In the genomic region with DNA sequence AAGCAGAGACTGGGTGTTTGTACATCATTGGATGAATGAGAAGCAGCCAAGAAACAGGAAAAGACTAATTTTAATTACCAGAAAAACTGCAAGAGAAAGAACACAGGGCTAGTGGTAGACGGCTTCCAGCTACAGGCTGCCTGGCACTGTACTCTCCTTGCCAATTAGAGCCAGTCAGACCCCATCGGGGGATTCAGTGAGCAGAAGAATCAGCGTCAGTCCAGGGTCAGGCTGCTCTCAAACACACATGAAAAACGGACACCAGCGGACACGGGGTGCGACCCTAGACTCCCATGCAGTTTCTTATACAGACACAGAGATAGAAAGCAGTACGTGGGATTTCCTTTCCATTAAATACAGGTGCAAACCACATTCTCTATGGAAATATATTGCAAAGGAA, we compare ENCODE assay signal across 27 cellular contexts. TPM values are rescaled to one million over a fixed set of nuclear protein-coding genes. Genes with fewer than 3 reads are reported as not detected.
DNase-seq lines count a peak whose midpoint lies in the region; ATAC-seq and TF ChIP-seq lines count a peak whose summit lies in the region.
"Had no signal": no experiment of that assay in that cellular context is flagged by ENCODE, and none has a peak within 500 bp of the region (broad histone marks: within the 10 kb centered on the region; RNA-seq: fewer than 3 reads in every experiment).

No MANE protein-coding gene starts in this region.

- H3K9ac ChIP-seq in PC-3 (ENCODE audit: low read length), result no peak overlapping the region

- peaks cover 85% of the 10 kb centered on the region for H3K27me3 ChIP-seq in PC-3 (ENCODE audit: low read length)
- H3K27me3 ChIP-seq in hepatocyte, result peaks cover 25% of the 10 kb centered on the region
- H3K27me3 ChIP-seq in thyroid gland, result no peaks in the 10 kb centered on the region
- H3K27me3 ChIP-seq in prostate gland (replicated peaks; ENCODE audit: insufficient read depth), result no peaks in the 10 kb centered on the region
- H3K27me3 ChIP-seq: cardiac muscle cell had no signal

- H3K9me3 ChIP-seq in PC-3 (ENCODE audit: low read length) (no peaks in the 10 kb centered on the region), hepatocyte (ENCODE audit: low read depth) (no peaks in the 10 kb centered on the region), thyroid gland (no peaks in the 10 kb centered on the region), prostate gland (no peaks in the 10 kb centered on the region)
- H3K9me3 ChIP-seq: gastrocnemius medialis, left ventricle myocardium inferior had no signal

- 46% methylated on average over 8 of the region's 8 CpGs for WGBS in hepatocyte (ENCODE audit: low lambda C conversion rate, missing lambda C conversion rate)
- 37 to 46% methylated on average over 8 of the region's 8 CpGs for WGBS in thyroid gland, 2 donors
- WGBS in prostate gland, result 9% methylated on average over 8 of the region's 8 CpGs

- POLR2A ChIA-PET in PC-3 (lab: Charles Lee; ENCODE audit: unreplicated experiment), result no interaction called here

- H3K79me2 ChIP-seq in PC-3 (ENCODE audit: low read length) (no peaks in the 10 kb centered on the region), hepatocyte (no peaks in the 10 kb centered on the region)

- CTCF ChIA-PET in PC-3 (lab: Charles Lee), result no interaction called here

- H3F3A ChIP-seq in PC-3 (ENCODE audit: low read length, unreplicated experiment), result no peaks in the 10 kb centered on the region

- H3K4me3 ChIP-seq in PC-3 (ENCODE audit: low read length) (peak overlapping the region; percentile 59; the same call in 1 of the 2 replicates), hepatocyte (peak overlapping the region; percentile 49), thyroid gland (replicated peaks in 1 of 3) (peak overlapping the region in 1 of 3 donors; percentile 19), prostate gland (no peak overlapping the region)

- intact Hi-C loops in PC-3 (cut with micrococcal nuclease) (loop anchor here (5.0 kb wide), 3 partner anchors 668 to 1567 kb away; no protein-coding TSS in a partner anchor), thyroid gland (cut with DNase I) (no loop called here), prostate gland (cut with DNase I) (no loop called here), left ventricle myocardium superior (cut with micrococcal nuclease) (no loop called here)

- TF ChIP-seq POLR2A in thyroid gland (IDR thresholded peaks at IDR 0.05), result no peak
- no peak for TF ChIP-seq POLR2A in prostate gland (IDR thresholded peaks at IDR 0.05)

- no TSS peak for BruUV-seq in PC-3 (replicated peaks; lab: Mats Ljungman, UMichigan)

- H3K4me2 ChIP-seq in PC-3 (ENCODE audit: low read length) (peak overlapping the region; percentile 69), hepatocyte (peak overlapping the region; percentile 83)

- TF ChIP-seq CTCF in PC-3 (conservative IDR thresholded peaks at IDR 0.05; ENCODE audit: low read depth, low read length) (no peak), hepatocyte (IDR thresholded peaks at IDR 0.05; ENCODE audit: poor library complexity) (no peak), thyroid gland (IDR thresholded peaks at IDR 0.05) (no peak), prostate gland (IDR thresholded peaks at IDR 0.05) (no peak)

- DNase-seq in NCI-H1105 treated with DMSO at 0.1 percent for 48 hours (lab: John Stamatoyannopoulos, UW) (peak; percentile 20), NCI-H1105 (lab: John Stamatoyannopoulos, UW) (no peak), PC-3 (no peak), hepatocyte (ENCODE audit: low spot score) (no peak), thyroid gland (peak; percentile 8 to 11), prostate gland (ENCODE audit: low spot score) (no peak), left ventricle myocardium superior (no peak), ureter (ENCODE audit: low spot score) (no peak)
- DNase-seq: 8988T; activated B cell treated with CpG ODN at 0.5 μM for 24 hours; activated CD8-positive, alpha-beta T cell treated with anti-CD3 and anti-CD28 coated beads for 36 hours; activated naive CD8-positive, alpha-beta T cell treated with anti-CD3 and anti-CD28 coated beads, Interleukin-2, amount 10 ng/mL, durations not matched to agents 7 days and 5 days; activated T-cell treated with anti-CD3 and anti-CD28 coated beads, Interleukin-2, amount 50 U/mL, for 4 hours; CD4-positive, CD25-positive, alpha-beta regulatory T cell; DND-41; erythroblast; gastrocnemius medialis; GOT3; left ventricle myocardium inferior; NCI-H1930; NCI-H446 treated with DMSO at 0.1 percent for 48 hours; small intestine; stimulated activated CD4-positive, alpha-beta T cell treated with anti-CD3 and anti-CD28 coated beads, Interleukin-4, amount 100 ng/mL, for 24 hours had no signal

- ATAC-seq in PC-3 (no peak), left ventricle myocardium superior (no peak)
- ATAC-seq: gastrocnemius medialis had no signal

- H3K9me2 ChIP-seq in PC-3 (replicated peaks; ENCODE audit: low read length), result no peaks in the 10 kb centered on the region
- no peaks in the 10 kb centered on the region for H3K9me2 ChIP-seq in hepatocyte (replicated peaks; ENCODE audit: insufficient read depth)

- H2AFZ ChIP-seq in PC-3 (ENCODE audit: low read length), result no peak overlapping the region
- no peak overlapping the region for H2AFZ ChIP-seq in hepatocyte

- H3K27ac ChIP-seq in PC-3 (ENCODE audit: low read length) (no peak overlapping the region), hepatocyte (no peak overlapping the region), thyroid gland (peak overlapping the region in 1 of 3 donors; percentile 54), prostate gland (no peak overlapping the region)
- H3K27ac ChIP-seq: gastrocnemius medialis, left ventricle myocardium inferior had no signal

- H3K4me1 ChIP-seq in PC-3 (ENCODE audit: insufficient read depth, low read length) (no peaks in the 10 kb centered on the region), hepatocyte (ENCODE audit: insufficient read depth) (no peaks in the 10 kb centered on the region), thyroid gland (peaks cover 0 to 6% of the 10 kb centered on the region in 2 donors), prostate gland (replicated peaks) (no peaks in the 10 kb centered on the region)

- H3K36me3 ChIP-seq in PC-3 (ENCODE audit: low read depth, low read length), result no peaks in the 10 kb centered on the region
- H3K36me3 ChIP-seq in hepatocyte (replicated peaks; ENCODE audit: insufficient read depth, low read depth), result no peaks in the 10 kb centered on the region
- no peaks in the 10 kb centered on the region for H3K36me3 ChIP-seq in thyroid gland
- no peaks in the 10 kb centered on the region for H3K36me3 ChIP-seq in prostate gland
- H3K36me3 ChIP-seq: cardiac muscle cell, gastrocnemius medialis, left ventricle myocardium inferior had no signal

- no peaks in the 10 kb centered on the region; the same call in 1 of the 2 replicates for H4K20me1 ChIP-seq in PC-3 (ENCODE audit: low read length)
- H4K20me1 ChIP-seq in hepatocyte (ENCODE audit: insufficient read depth, poor library complexity, severe bottlenecking), result no peaks in the 10 kb centered on the region

RNA-seq across cellular contexts. Expression of gene CNTN5, which starts 1.1 kb away (rescaled TPM):
- total RNA-seq in PC-3 (2014; rRNA removed) (not detected in 2 replicates), hepatocyte (9.1 and 10.6 TPM in 2 replicates), thyroid gland (10 to 100 TPM in 2 of 4 donors, 1 to 10 TPM in 2; 1.9 to 14.3 (median 12.0) TPM), prostate gland (1 to 10 TPM in 1 of 2 donors, not detected in 1; 1.0 TPM), left ventricle myocardium superior (not detected), ureter (1.2 TPM)
- 9.6 and 12.3 TPM in 2 replicates for polyA plus RNA-seq in hepatocyte
- total RNA-seq: activated B cell treated with CpG ODN at 0.5 μM for 24 hours; activated CD8-positive, alpha-beta T cell treated with anti-CD3 and anti-CD28 coated beads for 36 hours; activated naive CD8-positive, alpha-beta T cell treated with anti-CD3 and anti-CD28 coated beads, Interleukin-2, amount 10 ng/mL, durations not matched to agents 7 days and 5 days; activated T-cell treated with anti-CD3 and anti-CD28 coated beads, Interleukin-2, amount 50 U/mL, for 4 hours; CD4-positive, CD25-positive, alpha-beta regulatory T cell; dermis microvascular lymphatic vessel endothelial cell; subcutaneous adipose tissue; T-helper 1 cell treated with Interleukin-12 subunit alpha and Interleukin-12 subunit beta and Interleukin-4 antibody, amounts not matched to agents 30 ng/mL and 1 ng/mL, for 36 hours had no signal
- polyA plus RNA-seq: CD4-positive, CD25-positive, alpha-beta regulatory T cell had no signal

Comparison
In these comparisons a context has a peak if more than half of its experiments do, and no peak if none do; other contexts are left out.
1. DNase-seq: peak in NCI-H1105 treated with DMSO at 0.1 percent for 48 hours (single experiment) and thyroid gland (2 of 2); none in NCI-H1105 (single experiment), PC-3 (single experiment), hepatocyte (single experiment), prostate gland (single experiment), left ventricle myocardium superior (single experiment) and ureter (single experiment).
2. H3K4me3 ChIP-seq: peak in PC-3 (single experiment) and hepatocyte (single experiment); none in prostate gland (0 of 2).